Comparison of ENCODE assay signal across 1 cellular context in the genomic region with DNA sequence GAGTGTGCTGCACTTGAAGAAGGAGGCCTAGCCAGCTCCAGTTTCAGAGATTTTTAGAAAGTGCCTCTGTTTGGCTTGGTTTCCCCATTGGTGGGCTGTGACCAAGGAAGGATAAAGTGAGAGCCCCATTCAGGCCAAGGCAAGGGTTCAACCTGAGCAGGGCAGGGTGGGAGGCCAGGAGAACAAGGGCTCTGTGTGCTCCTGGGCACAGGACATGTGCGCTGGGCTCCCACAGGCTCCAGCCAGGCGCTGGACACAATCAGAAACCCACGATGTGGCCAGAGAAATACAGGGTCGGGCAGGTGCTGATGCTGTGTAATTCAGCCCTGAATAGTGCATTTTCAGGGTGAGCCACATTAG.
TF ChIP-seq lines count a peak whose summit lies in the region.

No MANE protein-coding gene starts in this region.

TF ChIP-seq in GM23338, 12 proteins besides CTCF, POLR2A, EP300 and RAD21 (continued from another document):
- TF ChIP-seq, protein P1, sequence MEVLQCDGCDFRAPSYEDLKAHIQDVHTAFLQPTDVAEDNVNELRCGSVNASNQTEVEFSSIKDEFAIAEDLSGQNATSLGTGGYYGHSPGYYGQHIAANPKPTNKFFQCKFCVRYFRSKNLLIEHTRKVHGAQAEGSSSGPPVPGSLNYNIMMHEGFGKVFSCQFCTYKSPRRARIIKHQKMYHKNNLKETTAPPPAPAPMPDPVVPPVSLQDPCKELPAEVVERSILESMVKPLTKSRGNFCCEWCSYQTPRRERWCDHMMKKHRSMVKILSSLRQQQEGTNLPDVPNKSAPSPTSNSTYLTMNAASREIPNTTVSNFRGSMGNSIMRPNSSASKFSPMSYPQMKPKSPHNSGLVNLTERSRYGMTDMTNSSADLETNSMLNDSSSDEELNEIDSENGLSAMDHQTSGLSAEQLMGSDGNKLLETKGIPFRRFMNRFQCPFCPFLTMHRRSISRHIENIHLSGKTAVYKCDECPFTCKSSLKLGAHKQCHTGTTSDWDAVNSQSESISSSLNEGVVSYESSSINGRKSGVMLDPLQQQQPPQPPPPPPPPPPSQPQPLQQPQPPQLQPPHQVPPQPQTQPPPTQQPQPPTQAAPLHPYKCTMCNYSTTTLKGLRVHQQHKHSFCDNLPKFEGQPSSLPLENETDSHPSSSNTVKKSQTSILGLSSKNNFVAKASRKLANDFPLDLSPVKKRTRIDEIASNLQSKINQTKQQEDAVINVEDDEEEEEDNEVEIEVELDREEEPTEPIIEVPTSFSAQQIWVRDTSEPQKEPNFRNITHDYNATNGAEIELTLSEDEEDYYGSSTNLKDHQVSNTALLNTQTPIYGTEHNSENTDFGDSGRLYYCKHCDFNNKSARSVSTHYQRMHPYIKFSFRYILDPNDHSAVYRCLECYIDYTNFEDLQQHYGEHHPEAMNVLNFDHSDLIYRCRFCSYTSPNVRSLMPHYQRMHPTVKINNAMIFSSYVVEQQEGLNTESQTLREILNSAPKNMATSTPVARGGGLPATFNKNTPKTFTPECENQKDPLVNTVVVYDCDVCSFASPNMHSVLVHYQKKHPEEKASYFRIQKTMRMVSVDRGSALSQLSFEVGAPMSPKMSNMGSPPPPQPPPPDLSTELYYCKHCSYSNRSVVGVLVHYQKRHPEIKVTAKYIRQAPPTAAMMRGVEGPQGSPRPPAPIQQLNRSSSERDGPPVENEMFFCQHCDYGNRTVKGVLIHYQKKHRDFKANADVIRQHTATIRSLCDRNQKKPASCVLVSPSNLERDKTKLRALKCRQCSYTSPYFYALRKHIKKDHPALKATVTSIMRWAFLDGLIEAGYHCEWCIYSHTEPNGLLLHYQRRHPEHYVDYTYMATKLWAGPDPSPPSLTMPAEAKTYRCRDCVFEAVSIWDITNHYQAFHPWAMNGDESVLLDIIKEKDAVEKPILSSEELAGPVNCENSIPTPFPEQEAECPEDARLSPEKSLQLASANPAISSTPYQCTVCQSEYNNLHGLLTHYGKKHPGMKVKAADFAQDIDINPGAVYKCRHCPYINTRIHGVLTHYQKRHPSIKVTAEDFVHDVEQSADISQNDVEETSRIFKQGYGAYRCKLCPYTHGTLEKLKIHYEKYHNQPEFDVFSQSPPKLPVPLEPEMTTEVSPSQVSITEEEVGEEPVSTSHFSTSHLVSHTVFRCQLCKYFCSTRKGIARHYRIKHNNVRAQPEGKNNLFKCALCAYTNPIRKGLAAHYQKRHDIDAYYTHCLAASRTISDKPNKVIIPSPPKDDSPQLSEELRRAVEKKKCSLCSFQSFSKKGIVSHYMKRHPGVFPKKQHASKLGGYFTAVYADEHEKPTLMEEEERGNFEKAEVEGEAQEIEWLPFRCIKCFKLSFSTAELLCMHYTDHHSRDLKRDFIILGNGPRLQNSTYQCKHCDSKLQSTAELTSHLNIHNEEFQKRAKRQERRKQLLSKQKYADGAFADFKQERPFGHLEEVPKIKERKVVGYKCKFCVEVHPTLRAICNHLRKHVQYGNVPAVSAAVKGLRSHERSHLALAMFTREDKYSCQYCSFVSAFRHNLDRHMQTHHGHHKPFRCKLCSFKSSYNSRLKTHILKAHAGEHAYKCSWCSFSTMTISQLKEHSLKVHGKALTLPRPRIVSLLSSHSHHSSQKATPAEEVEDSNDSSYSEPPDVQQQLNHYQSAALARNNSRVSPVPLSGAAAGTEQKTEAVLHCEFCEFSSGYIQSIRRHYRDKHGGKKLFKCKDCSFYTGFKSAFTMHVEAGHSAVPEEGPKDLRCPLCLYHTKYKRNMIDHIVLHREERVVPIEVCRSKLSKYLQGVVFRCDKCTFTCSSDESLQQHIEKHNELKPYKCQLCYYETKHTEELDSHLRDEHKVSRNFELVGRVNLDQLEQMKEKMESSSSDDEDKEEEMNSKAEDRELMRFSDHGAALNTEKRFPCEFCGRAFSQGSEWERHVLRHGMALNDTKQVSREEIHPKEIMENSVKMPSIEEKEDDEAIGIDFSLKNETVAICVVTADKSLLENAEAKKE (CRISPR knock-in tag; IDR thresholded peaks at IDR 0.05), result no peak
